ENCODE assay signal across 8 cellular contexts in the genomic region with DNA sequence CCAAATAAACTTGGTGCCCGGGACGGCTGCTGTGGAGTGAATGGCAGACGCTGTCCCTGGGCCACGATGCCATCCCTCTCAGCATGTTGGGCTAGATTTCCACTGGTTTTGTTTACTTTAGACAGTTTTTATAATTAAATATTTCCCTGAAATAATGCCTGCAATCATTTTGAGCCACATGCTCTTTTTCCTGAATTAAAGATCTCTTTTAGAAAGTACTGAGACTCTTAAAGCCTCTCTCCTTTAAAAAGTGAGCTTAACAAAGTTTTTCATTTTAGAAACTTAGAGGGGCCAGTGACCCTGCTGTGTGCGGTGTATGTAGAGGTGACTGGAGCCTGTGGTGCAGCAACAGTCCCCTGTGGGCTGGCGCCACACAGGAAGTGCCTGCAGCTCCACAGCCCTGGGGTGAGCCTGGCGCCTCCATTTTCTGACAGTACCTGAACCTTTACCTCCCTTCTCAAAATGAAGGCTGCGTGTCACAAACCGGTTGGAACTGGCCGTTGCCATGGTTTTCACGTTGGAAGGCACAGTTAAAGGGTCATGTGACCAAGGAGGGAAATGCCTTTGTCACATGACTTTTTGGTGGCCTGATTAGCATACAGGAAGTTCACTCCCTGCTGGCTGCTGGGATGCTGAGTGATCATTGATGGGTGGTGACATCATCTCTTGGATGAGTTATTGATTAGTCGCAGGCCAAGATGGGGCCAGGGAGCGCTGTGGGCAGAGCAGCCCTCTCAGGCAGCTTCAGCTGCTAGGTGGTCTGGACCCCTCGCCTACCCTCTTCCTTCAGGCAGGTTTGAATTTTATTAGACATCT. TPM values are rescaled to one million over a fixed set of nuclear protein-coding genes. Genes with fewer than 3 reads are reported as not detected.
A peak's percentile ranks its signal among the peaks of the same experiment; 100 is the strongest.
DNase-seq lines count a peak whose midpoint lies in the region; ATAC-seq and TF ChIP-seq lines count a peak whose summit lies in the region.

No MANE protein-coding gene starts in this region.

- peaks cover 6% of the 10 kb centered on the region for H3K36me3 Mint-ChIP-seq in endothelial cell (ENCODE audit: low read depth, unreplicated experiment)

- no peak overlapping the region for H3K9ac ChIP-seq in NT2/D1 (ENCODE audit: insufficient read length, low read depth)

- peaks cover 43% of the 10 kb centered on the region for H3K4me1 ChIP-seq in NT2/D1 (ENCODE audit: insufficient read depth, insufficient read length)

- peaks cover 53% of the 10 kb centered on the region for H3K36me3 ChIP-seq in NT2/D1 (ENCODE audit: insufficient read depth, insufficient read length, low read length)

- peak; percentile 72 for ATAC-seq in GM18511 (IDR thresholded peaks at IDR 0.05; ENCODE audit: unreplicated experiment)
- peak; percentile 61 for ATAC-seq in HG02981 (IDR thresholded peaks at IDR 0.05; ENCODE audit: unreplicated experiment)

- H3K9me3 Mint-ChIP-seq in endothelial cell (ENCODE audit: unreplicated experiment) = no peaks in the 10 kb centered on the region

- H3K4me3 Mint-ChIP-seq in endothelial cell (ENCODE audit: unreplicated experiment) = no peak overlapping the region

- no peak for TF ChIP-seq CTCF in endothelial cell (IDR thresholded peaks at IDR 0.05; ENCODE audit: unreplicated experiment)

- peaks cover 17% of the 10 kb centered on the region for H3K27me3 Mint-ChIP-seq in endothelial cell (ENCODE audit: unreplicated experiment)

- H3K4me1 Mint-ChIP-seq in endothelial cell (ENCODE audit: unreplicated experiment) = peaks cover 23% of the 10 kb centered on the region

- peak; percentile 88 for DNase-seq in NT2/D1 (ENCODE audit: low read depth, low spot score)
- peak; percentile 75 for DNase-seq in activated CD8-positive, alpha-beta memory T cell treated with anti-CD3 and anti-CD28 coated beads, Interleukin-2, amount 50 U/mL, for 4 hours
- DNase-seq in endothelial cell (ENCODE audit: low spot score) = peak; percentile 68
- peak; percentile 70 for DNase-seq in midbrain (lab: John Stamatoyannopoulos, UW)
- DNase-seq in stimulated activated CD8-positive, alpha-beta memory T cell treated with anti-CD3 and anti-CD28 coated beads, Interleukin-2, amount 100 ng/mL, for 1 hour (ENCODE audit: low read depth in 2 of 2) = peak; percentile 67 to 70
- no peak for DNase-seq in NCI-H526 treated with DMSO at 0.1 percent for 48 hours (lab: John Stamatoyannopoulos, UW)

- no peaks in the 10 kb centered on the region for H3K9me3 ChIP-seq in NT2/D1 (ENCODE audit: insufficient read depth, low read length)

- no peak overlapping the region for H3K4me3 ChIP-seq in NT2/D1 (ENCODE audit: insufficient read length, low read depth)

- H3K27me3 ChIP-seq in NT2/D1 (ENCODE audit: insufficient read depth, insufficient read length) = no peaks in the 10 kb centered on the region

- H3K27ac Mint-ChIP-seq in endothelial cell (ENCODE audit: unreplicated experiment) = peak overlapping the region; percentile 94

RNA-seq across cellular contexts. Expression of a gene that starts 26.3 kb away (rescaled TPM):
- 2.7 TPM for total RNA-seq in endothelial cell (ENCODE audit: unreplicated experiment)

RNA-seq across cellular contexts. Expression of a gene that starts 26.9 kb away (rescaled TPM):
- 278 TPM for total RNA-seq in endothelial cell (ENCODE audit: unreplicated experiment)

RNA-seq across cellular contexts. Expression of a gene that starts 39.6 kb away (rescaled TPM):
- 5.2 TPM for total RNA-seq in endothelial cell (ENCODE audit: unreplicated experiment)

RNA-seq across cellular contexts. Expression of a gene that starts 49.0 kb away (rescaled TPM):
- total RNA-seq in endothelial cell (ENCODE audit: unreplicated experiment) = 0.23 TPM
